Comparison of ENCODE assay signal across 12 cellular contexts in genomic region chr5:79456890-79457583, GRCh38. TPM values are rescaled to one million over a fixed set of nuclear protein-coding genes. Genes with fewer than 3 reads are reported as not detected.
DNase-seq lines count a peak whose midpoint lies in the region; ATAC-seq lines count a peak whose summit lies in the region.
"Had no signal": no experiment of that assay in that cellular context is flagged by ENCODE, and none has a peak within 500 bp of the region (broad histone marks: within the 10 kb centered on the region; RNA-seq: fewer than 3 reads in every experiment).

No MANE protein-coding gene starts in this region.

- peak; percentile 4 to 58 for ATAC-seq in activated T-cell treated with anti-CD3 and anti-CD28 coated beads, Interleukin-2, amount 50 U/mL, for 72 hours (replicated peaks in 1 of 2)
- peak; percentile 68 for ATAC-seq in GM21737 (IDR thresholded peaks at IDR 0.05; ENCODE audit: unreplicated experiment)
- ATAC-seq in HG03354 (IDR thresholded peaks at IDR 0.05; ENCODE audit: poor library complexity, severe bottlenecking, unreplicated experiment): peak; percentile 87
- ATAC-seq in stimulated activated naive B cell treated with anti-CD40 and anti-IgM and Interleukin-4, amounts not matched to agents 10 μg/mL and 1 μg/mL and 100 μg/mL, for 72 hours (replicated peaks): peak; percentile 86 to 89

- no peaks in the 10 kb centered on the region for H3K9me3 Mint-ChIP-seq in activated T-cell treated with anti-CD3 and anti-CD28 coated beads, Interleukin-2, amount 50 U/mL, for 72 hours
- H3K9me3 Mint-ChIP-seq in activated T-cell treated with anti-CD3 and anti-CD28 coated beads, Interleukin-2, amount 50 U/mL, for 24 hours: no peaks in the 10 kb centered on the region
- H3K9me3 Mint-ChIP-seq in stimulated activated naive B cell treated with anti-CD40 and anti-IgM and Interleukin-4, amounts not matched to agents 10 μg/mL and 1 μg/mL and 100 μg/mL, for 72 hours: peaks cover 0 to 2% of the 10 kb centered on the region in 2 donors

- no peak for DNase-seq in activated T-cell treated with anti-CD3 and anti-CD28 coated beads, Interleukin-2, amount 50 U/mL, for 72 hours
- DNase-seq in activated T-cell treated with anti-CD3 and anti-CD28 coated beads, Interleukin-2, amount 50 U/mL, for 24 hours: no peak
- no peak for DNase-seq in stimulated activated naive B cell treated with anti-CD40 and anti-IgM and Interleukin-4, amounts not matched to agents 10 μg/mL and 1 μg/mL and 100 μg/mL, for 72 hours
- DNase-seq in kidney tubule cell (ENCODE audit: low spot score): no peak
- DNase-seq in A172 (ENCODE audit: low spot score): no peak
- DNase-seq in NCI-H524 (lab: John Stamatoyannopoulos, UW): no peak
- DNase-seq: DMS 273 treated with DMSO at 0.1 percent for 48 hours, MG63, NCI-H2171, pancreas had no signal

- no peak overlapping the region for H3K4me3 Mint-ChIP-seq in activated T-cell treated with anti-CD3 and anti-CD28 coated beads, Interleukin-2, amount 50 U/mL, for 72 hours
- no peak overlapping the region for H3K4me3 Mint-ChIP-seq in activated T-cell treated with anti-CD3 and anti-CD28 coated beads, Interleukin-2, amount 50 U/mL, for 24 hours
- no peak overlapping the region for H3K4me3 Mint-ChIP-seq in stimulated activated naive B cell treated with anti-CD40 and anti-IgM and Interleukin-4, amounts not matched to agents 10 μg/mL and 1 μg/mL and 100 μg/mL, for 72 hours

- peaks cover 11% of the 10 kb centered on the region for H3K4me1 Mint-ChIP-seq in activated T-cell treated with anti-CD3 and anti-CD28 coated beads, Interleukin-2, amount 50 U/mL, for 72 hours (ENCODE audit: low read depth)
- peaks cover 8% of the 10 kb centered on the region for H3K4me1 Mint-ChIP-seq in activated T-cell treated with anti-CD3 and anti-CD28 coated beads, Interleukin-2, amount 50 U/mL, for 24 hours (ENCODE audit: low read depth)
- peaks cover 7 to 9% of the 10 kb centered on the region in 2 donors for H3K4me1 Mint-ChIP-seq in stimulated activated naive B cell treated with anti-CD40 and anti-IgM and Interleukin-4, amounts not matched to agents 10 μg/mL and 1 μg/mL and 100 μg/mL, for 72 hours

- no peaks in the 10 kb centered on the region for H3K27me3 Mint-ChIP-seq in activated T-cell treated with anti-CD3 and anti-CD28 coated beads, Interleukin-2, amount 50 U/mL, for 72 hours (ENCODE audit: low read depth)
- H3K27me3 Mint-ChIP-seq in activated T-cell treated with anti-CD3 and anti-CD28 coated beads, Interleukin-2, amount 50 U/mL, for 24 hours: peaks cover 3% of the 10 kb centered on the region
- peaks cover 4 to 21% of the 10 kb centered on the region in 2 donors for H3K27me3 Mint-ChIP-seq in stimulated activated naive B cell treated with anti-CD40 and anti-IgM and Interleukin-4, amounts not matched to agents 10 μg/mL and 1 μg/mL and 100 μg/mL, for 72 hours

- H3K27ac Mint-ChIP-seq in activated T-cell treated with anti-CD3 and anti-CD28 coated beads, Interleukin-2, amount 50 U/mL, for 72 hours: no peak overlapping the region
- H3K27ac Mint-ChIP-seq in activated T-cell treated with anti-CD3 and anti-CD28 coated beads, Interleukin-2, amount 50 U/mL, for 24 hours: no peak overlapping the region
- no peak overlapping the region for H3K27ac Mint-ChIP-seq in stimulated activated naive B cell treated with anti-CD40 and anti-IgM and Interleukin-4, amounts not matched to agents 10 μg/mL and 1 μg/mL and 100 μg/mL, for 72 hours

- H3K36me3 Mint-ChIP-seq in activated T-cell treated with anti-CD3 and anti-CD28 coated beads, Interleukin-2, amount 50 U/mL, for 72 hours (ENCODE audit: insufficient read depth in 2 of 2): peaks cover 0 to 2% of the 10 kb centered on the region in 2 donors
- peaks cover 14% of the 10 kb centered on the region for H3K36me3 Mint-ChIP-seq in activated T-cell treated with anti-CD3 and anti-CD28 coated beads, Interleukin-2, amount 50 U/mL, for 24 hours (ENCODE audit: low read depth)
- peaks cover 6 to 10% of the 10 kb centered on the region in 2 donors for H3K36me3 Mint-ChIP-seq in stimulated activated naive B cell treated with anti-CD40 and anti-IgM and Interleukin-4, amounts not matched to agents 10 μg/mL and 1 μg/mL and 100 μg/mL, for 72 hours

RNA-seq across cellular contexts. Expression of gene HOMER1, which starts 56.9 kb away (rescaled TPM):
- total RNA-seq in activated T-cell treated with anti-CD3 and anti-CD28 coated beads, Interleukin-2, amount 50 U/mL, for 72 hours: 1 to 10 TPM; 7.3 to 9.7 TPM
- total RNA-seq in A172 (2014; rRNA removed; shearing (Covaris generic)): 10.3 and 11.0 TPM in 2 replicates

Comparison
In these comparisons a context has a peak if more than half of its experiments do, and no peak if none do; other contexts are left out.
1. ATAC-seq: peak in every context shown above with its lines; median percentile 88 in stimulated activated naive B cell treated with anti-CD40 and anti-IgM and Interleukin-4, amounts not matched to agents 10 μg/mL and 1 μg/mL and 100 μg/mL, for 72 hours; 87 in HG03354; 68 in GM21737; 31 in activated T-cell treated with anti-CD3 and anti-CD28 coated beads, Interleukin-2, amount 50 U/mL, for 72 hours.